In genomic region chr14:42703501-42703900, GRCh38 we compare ENCODE assay signal across 30 cellular contexts.
"Had no signal": no experiment of that assay in that cellular context is flagged by ENCODE, and none has a peak within 500 bp of the region (broad histone marks: within the 10 kb centered on the region; RNA-seq: fewer than 3 reads in every experiment).

No MANE protein-coding gene starts in this region.

- H3K9me3 Mint-ChIP-seq: activated T-cell treated with anti-CD3 and anti-CD28 coated beads, Interleukin-2, amount 50 U/mL, for 24 hours had no signal

- H3K4me1 Mint-ChIP-seq: activated CD4-positive, alpha-beta T cell treated with anti-CD3 and anti-CD28 coated beads for 36 hours; activated CD4-positive, alpha-beta T cell treated with anti-CD3 and anti-CD28 coated beads, Interleukin-2, amount 10 ng/mL, durations not matched to agents 24 days and 14 days; activated naive CD4-positive, alpha-beta T cell treated with anti-CD3 and anti-CD28 coated beads, Interleukin-2, amount 10 ng/mL, durations not matched to agents 7 days and 5 days; activated naive CD8-positive, alpha-beta T cell treated with anti-CD3 and anti-CD28 coated beads, Interleukin-2, amount 10 ng/mL, durations not matched to agents 7 days and 5 days; brain had no signal

- H3K27me3 ChIP-seq: ascending aorta, breast epithelium, cardiac muscle cell, colonic mucosa, esophagus squamous epithelium, gastroesophageal sphincter had no signal

- H3K4me3 Mint-ChIP-seq: activated CD4-positive, alpha-beta memory T cell treated with anti-CD3 and anti-CD28 coated beads for 36 hours; activated CD4-positive, alpha-beta T cell treated with anti-CD3 and anti-CD28 coated beads for 36 hours; activated CD4-positive, alpha-beta T cell treated with anti-CD3 and anti-CD28 coated beads, Interleukin-2, amount 10 ng/mL, durations not matched to agents 24 days and 14 days; activated naive CD4-positive, alpha-beta T cell treated with anti-CD3 and anti-CD28 coated beads, Interleukin-2, amount 10 ng/mL, durations not matched to agents 7 days and 5 days; activated naive CD8-positive, alpha-beta T cell treated with anti-CD3 and anti-CD28 coated beads, Interleukin-2, amount 10 ng/mL, durations not matched to agents 7 days and 5 days; activated T-cell treated with anti-CD3 and anti-CD28 coated beads, Interleukin-2, amount 50 U/mL, for 24 hours; activated T-cell treated with anti-CD3 and anti-CD28 coated beads, Interleukin-2, amount 50 U/mL, for 72 hours; brain had no signal

- H3K36me3 Mint-ChIP-seq: activated CD4-positive, alpha-beta memory T cell treated with anti-CD3 and anti-CD28 coated beads for 36 hours; activated naive CD4-positive, alpha-beta T cell treated with anti-CD3 and anti-CD28 coated beads, Interleukin-2, amount 10 ng/mL, durations not matched to agents 7 days and 5 days; activated naive CD4-positive, alpha-beta T cell treated with anti-CD3 and anti-CD28 coated beads, Interleukin-2, amount 50 U/mL, for 72 hours; activated naive CD8-positive, alpha-beta T cell treated with anti-CD3 and anti-CD28 coated beads, Interleukin-2, amount 10 ng/mL, durations not matched to agents 7 days and 5 days; brain had no signal

- H3K27me3 Mint-ChIP-seq: activated CD4-positive, alpha-beta memory T cell treated with anti-CD3 and anti-CD28 coated beads for 36 hours; activated CD4-positive, alpha-beta T cell treated with anti-CD3 and anti-CD28 coated beads for 36 hours; activated CD4-positive, alpha-beta T cell treated with anti-CD3 and anti-CD28 coated beads, Interleukin-2, amount 10 ng/mL, durations not matched to agents 24 days and 14 days; activated naive CD4-positive, alpha-beta T cell treated with anti-CD3 and anti-CD28 coated beads, Interleukin-2, amount 10 ng/mL, durations not matched to agents 7 days and 5 days; activated naive CD8-positive, alpha-beta T cell treated with anti-CD3 and anti-CD28 coated beads, Interleukin-2, amount 10 ng/mL, durations not matched to agents 7 days and 5 days; activated T-cell treated with anti-CD3 and anti-CD28 coated beads, Interleukin-2, amount 50 U/mL, for 24 hours; brain had no signal

- H3K4me1 ChIP-seq: ascending aorta, breast epithelium, colonic mucosa, esophagus squamous epithelium, gastroesophageal sphincter had no signal

- FAIRE-seq: endometrium, endothelial cell of umbilical vein had no signal

- H3K36me3 ChIP-seq: ascending aorta, breast epithelium, cardiac muscle cell, colonic mucosa, esophagus squamous epithelium, gastroesophageal sphincter had no signal

- H3K27ac ChIP-seq: ascending aorta, breast epithelium, cardiac muscle cell, colonic mucosa, epithelial cell of prostate, esophagus squamous epithelium, gastroesophageal sphincter had no signal

- ATAC-seq: activated CD4-positive, alpha-beta T cell treated with anti-CD3 and anti-CD28 coated beads for 36 hours; activated naive CD4-positive, alpha-beta T cell treated with anti-CD3 and anti-CD28 coated beads, Interleukin-2, amount 50 U/mL, for 72 hours; activated T-cell treated with anti-CD3 and anti-CD28 coated beads, Interleukin-2, amount 50 U/mL, for 72 hours; gastroesophageal sphincter had no signal

- DNase-seq: activated CD4-positive, alpha-beta memory T cell treated with anti-CD3 and anti-CD28 coated beads for 36 hours; activated CD4-positive, alpha-beta T cell treated with anti-CD3 and anti-CD28 coated beads for 36 hours; activated CD4-positive, alpha-beta T cell treated with anti-CD3 and anti-CD28 coated beads, Interleukin-2, amount 10 ng/mL, durations not matched to agents 24 days and 14 days; activated CD4-positive, CD25-positive, alpha-beta regulatory T cell; activated CD4-positive, CD25-positive, alpha-beta regulatory T cell treated with anti-CD3 and anti-CD28 coated beads, Interleukin-2, amount 50 U/mL, for 72 hours; activated CD8-positive, alpha-beta memory T cell treated with anti-CD3 and anti-CD28 coated beads, Interleukin-2, amount 50 U/mL, for 48 hours; activated gamma-delta T cell; activated naive CD4-positive, alpha-beta T cell; activated naive CD4-positive, alpha-beta T cell treated with anti-CD3 and anti-CD28 coated beads, Interleukin-2, amount 10 ng/mL, durations not matched to agents 7 days and 5 days; activated naive CD8-positive, alpha-beta T cell treated with anti-CD3 and anti-CD28 coated beads, Interleukin-2, amount 10 ng/mL, durations not matched to agents 7 days and 5 days; activated T-cell treated with anti-CD3 and anti-CD28 coated beads for 4 hours; activated T-cell treated with anti-CD3 and anti-CD28 coated beads, Interleukin-2, amount 50 U/mL, for 24 hours; activated T-cell treated with anti-CD3 and anti-CD28 coated beads, Interleukin-2, amount 50 U/mL, for 72 hours; central memory CD4-positive, alpha-beta T cell; cerebellar nuclear complex; colonic mucosa; effector CD8-positive, alpha-beta T cell; esophagus squamous epithelium; foreskin melanocyte; head of caudate nucleus; T-helper 2 cell had no signal

- H3K27ac Mint-ChIP-seq: activated CD4-positive, alpha-beta memory T cell treated with anti-CD3 and anti-CD28 coated beads for 36 hours; activated CD4-positive, alpha-beta T cell treated with anti-CD3 and anti-CD28 coated beads for 36 hours; activated CD4-positive, alpha-beta T cell treated with anti-CD3 and anti-CD28 coated beads, Interleukin-2, amount 10 ng/mL, durations not matched to agents 24 days and 14 days; activated naive CD4-positive, alpha-beta T cell treated with anti-CD3 and anti-CD28 coated beads, Interleukin-2, amount 10 ng/mL, durations not matched to agents 7 days and 5 days; activated naive CD4-positive, alpha-beta T cell treated with anti-CD3 and anti-CD28 coated beads, Interleukin-2, amount 50 U/mL, for 72 hours; activated naive CD8-positive, alpha-beta T cell treated with anti-CD3 and anti-CD28 coated beads, Interleukin-2, amount 10 ng/mL, durations not matched to agents 7 days and 5 days; activated T-cell treated with anti-CD3 and anti-CD28 coated beads, Interleukin-2, amount 50 U/mL, for 24 hours; activated T-cell treated with anti-CD3 and anti-CD28 coated beads, Interleukin-2, amount 50 U/mL, for 72 hours; brain had no signal

- H3K4me3 ChIP-seq: ascending aorta, breast epithelium, cardiac muscle cell, colonic mucosa, esophagus squamous epithelium, gastroesophageal sphincter had no signal

- H3K9me3 ChIP-seq: ascending aorta, breast epithelium, colonic mucosa, esophagus squamous epithelium, gastroesophageal sphincter had no signal
